20 cellular contexts compared by ENCODE assay signal in the genomic region with DNA sequence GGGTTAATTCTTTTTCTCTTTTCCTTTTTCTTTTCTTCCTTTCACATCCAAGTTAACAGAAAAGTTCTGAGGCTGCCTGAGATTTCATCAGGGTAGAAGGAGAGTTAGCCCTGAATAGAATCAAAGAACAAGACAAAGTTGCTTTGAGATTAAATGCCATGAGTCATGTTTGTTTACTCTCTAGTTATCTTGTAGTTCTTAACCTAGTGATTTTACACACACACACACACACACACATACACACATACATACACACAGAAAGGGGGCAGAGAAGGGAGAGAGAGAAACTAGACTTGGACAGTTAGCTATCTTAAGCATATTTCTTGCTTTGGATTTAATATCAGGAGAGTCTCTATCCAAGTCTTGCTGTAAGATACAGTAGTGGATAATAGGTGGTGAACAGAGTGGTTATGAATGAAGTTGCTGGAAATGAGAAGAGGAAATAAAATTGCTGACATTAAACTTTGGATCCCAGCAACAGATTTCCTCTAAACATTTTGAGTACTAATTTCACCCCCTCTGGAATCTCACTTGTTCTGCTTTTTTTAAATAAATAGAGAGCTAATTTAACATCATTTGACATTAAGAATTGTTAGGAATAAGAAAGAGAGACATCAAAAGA. TPM values are rescaled to one million over a fixed set of nuclear protein-coding genes. Genes with fewer than 3 reads are reported as not detected.
DNase-seq lines count a peak whose midpoint lies in the region; TF ChIP-seq lines count a peak whose summit lies in the region.
"Had no signal": no experiment of that assay in that cellular context is flagged by ENCODE, and none has a peak within 500 bp of the region (broad histone marks: within the 10 kb centered on the region; RNA-seq: fewer than 3 reads in every experiment).

No MANE protein-coding gene starts in this region.

- intact Hi-C loops in dorsolateral prefrontal cortex (cut with DNase I), result no loop called here

- no peaks in the 10 kb centered on the region for H3K4me1 ChIP-seq in osteoblast (ENCODE audit: insufficient read depth, low read length)
- H3K4me1 ChIP-seq: gastrocnemius medialis, psoas muscle had no signal

- TF ChIP-seq CTCF in dorsolateral prefrontal cortex (IDR thresholded peaks at IDR 0.05 in 54 of 56, conservative IDR thresholded peaks at IDR 0.05 in 2 of 56; ENCODE audit: low read depth in 1 of 56, partially characterized antibody in 56 of 56) (no peak), mesothelial cell of epicardium (IDR thresholded peaks at IDR 0.05; ENCODE audit: unreplicated experiment) (no peak), osteoblast (IDR thresholded peaks at IDR 0.05; ENCODE audit: extremely low read depth, low read depth, low read length) (no peak)

- no peaks in the 10 kb centered on the region for H3K79me2 ChIP-seq in osteoblast (ENCODE audit: insufficient read depth, low read length)

- H2AFZ ChIP-seq in osteoblast (ENCODE audit: low read length), result no peak overlapping the region

- peak; percentile 11 for DNase-seq in A172 (ENCODE audit: low spot score)
- DNase-seq in M059J (ENCODE audit: low read depth), result peak; percentile 29
- DNase-seq in dorsolateral prefrontal cortex, result no peak
- DNase-seq in mesothelial cell of epicardium (ENCODE audit: low spot score in 2 of 2, unreplicated experiment in 2 of 2), result no peak
- DNase-seq in stimulated activated CD4-positive, alpha-beta T cell treated with anti-CD3 and anti-CD28 coated beads, Interleukin-12 subunit alpha, Interleukin-12 subunit beta, amount 100 ng/mL, for 4 hours, result no peak
- no peak for DNase-seq in central memory CD4-positive, alpha-beta T cell
- no peak for DNase-seq in osteoblast (ENCODE audit: insufficient read length, low spot score, missing footprints)
- DNase-seq in NCI-H446 treated with DMSO at 0.1 percent for 48 hours (lab: John Stamatoyannopoulos, UW), result no peak
- DNase-seq: activated CD8-positive, alpha-beta memory T cell treated with anti-CD3 and anti-CD28 coated beads, Interleukin-2, amount 10 ng/mL, durations not matched to agents 7 days and 5 days; activated naive CD4-positive, alpha-beta T cell; COR-L47; gastrocnemius medialis; immature natural killer cell; Kasumi-1; NCI-H1417 treated with DMSO at 0.1 percent for 48 hours; NCI-H446; psoas muscle; SW 1271; WERI-Rb-1 had no signal

- H3K4me3 ChIP-seq in dorsolateral prefrontal cortex (no peak overlapping the region), osteoblast (ENCODE audit: insufficient read depth, low read length) (no peak overlapping the region)
- H3K4me3 ChIP-seq: gastrocnemius medialis, psoas muscle, thoracic aorta had no signal

- peak overlapping the region; percentile 3 for H3K27ac Mint-ChIP-seq in mesothelial cell of epicardium
- H3K27ac Mint-ChIP-seq: activated CD8-positive, alpha-beta memory T cell treated with anti-CD3 and anti-CD28 coated beads, Interleukin-2, amount 10 ng/mL, durations not matched to agents 7 days and 5 days; immature natural killer cell had no signal

- no peaks in the 10 kb centered on the region for H3K4me1 Mint-ChIP-seq in mesothelial cell of epicardium
- H3K4me1 Mint-ChIP-seq: activated CD8-positive, alpha-beta memory T cell treated with anti-CD3 and anti-CD28 coated beads, Interleukin-2, amount 10 ng/mL, durations not matched to agents 7 days and 5 days had no signal

- no peak overlapping the region for H3K4me3 Mint-ChIP-seq in mesothelial cell of epicardium
- H3K4me3 Mint-ChIP-seq: activated CD8-positive, alpha-beta memory T cell treated with anti-CD3 and anti-CD28 coated beads, Interleukin-2, amount 10 ng/mL, durations not matched to agents 7 days and 5 days; immature natural killer cell had no signal

- no peaks in the 10 kb centered on the region for H3K36me3 Mint-ChIP-seq in mesothelial cell of epicardium
- H3K36me3 Mint-ChIP-seq: activated CD8-positive, alpha-beta memory T cell treated with anti-CD3 and anti-CD28 coated beads, Interleukin-2, amount 10 ng/mL, durations not matched to agents 7 days and 5 days had no signal

- H3K27me3 ChIP-seq in dorsolateral prefrontal cortex (no peaks in the 10 kb centered on the region), osteoblast (ENCODE audit: insufficient read depth, low read length) (no peaks in the 10 kb centered on the region)
- H3K27me3 ChIP-seq: gastrocnemius medialis had no signal

- no peaks in the 10 kb centered on the region for H4K20me1 ChIP-seq in osteoblast (ENCODE audit: insufficient read depth, low read length)

- H3K27ac ChIP-seq in dorsolateral prefrontal cortex, result peak overlapping the region in 48 of 59 donors; percentile 12 to 79 (median 55)
- H3K27ac ChIP-seq in osteoblast (ENCODE audit: low read depth, low read length), result no peak overlapping the region
- H3K27ac ChIP-seq: gastrocnemius medialis, psoas muscle, thoracic aorta, WERI-Rb-1 had no signal

- no peaks in the 10 kb centered on the region for H3K9me3 ChIP-seq in osteoblast (ENCODE audit: low read depth, low read length)
- H3K9me3 ChIP-seq: gastrocnemius medialis, psoas muscle, thoracic aorta had no signal

- no peaks in the 10 kb centered on the region for H3K27me3 Mint-ChIP-seq in mesothelial cell of epicardium (ENCODE audit: low read depth)
- H3K27me3 Mint-ChIP-seq: activated CD8-positive, alpha-beta memory T cell treated with anti-CD3 and anti-CD28 coated beads, Interleukin-2, amount 10 ng/mL, durations not matched to agents 7 days and 5 days had no signal

- no peaks in the 10 kb centered on the region for H3K9me3 Mint-ChIP-seq in mesothelial cell of epicardium

- H3K4me2 ChIP-seq in osteoblast (ENCODE audit: insufficient read depth, low read length), result no peak overlapping the region

- H3K36me3 ChIP-seq in osteoblast (ENCODE audit: insufficient read depth, low read length), result no peaks in the 10 kb centered on the region
- H3K36me3 ChIP-seq: gastrocnemius medialis, thoracic aorta, WERI-Rb-1 had no signal

RNA-seq across cellular contexts. Expression of a gene that starts 19.9 kb away (rescaled TPM):
- total RNA-seq in A172 (2014; rRNA removed; shearing (Covaris generic)), result 0.07 and 0.36 TPM in 2 replicates
- 5.6 and 10.2 TPM in 2 replicates for total RNA-seq in M059J (2014; rRNA removed; shearing (Covaris generic))
- total RNA-seq in dorsolateral prefrontal cortex (10 to 100 TPM in 1 of 120 experiments, 1 to 10 TPM in 119; 1.6 to 10.6 (median 4.6) TPM), mesothelial cell of epicardium (10.1 to 12.5 TPM (median 11.8 TPM) in 3 replicates), osteoblast (10.0 and 12.3 TPM in 2 replicates)

Comparison
In these comparisons a context has a peak if more than half of its experiments do, and no peak if none do; other contexts are left out.
1. DNase-seq: peak in A172 (single experiment) and M059J (single experiment); none in dorsolateral prefrontal cortex (0 of 10), mesothelial cell of epicardium (0 of 2), stimulated activated CD4-positive, alpha-beta T cell treated with anti-CD3 and anti-CD28 coated beads, Interleukin-12 subunit alpha, Interleukin-12 subunit beta, amount 100 ng/mL, for 4 hours (single experiment), central memory CD4-positive, alpha-beta T cell (single experiment), osteoblast (single experiment) and NCI-H446 treated with DMSO at 0.1 percent for 48 hours (single experiment).